In the genomic region with DNA sequence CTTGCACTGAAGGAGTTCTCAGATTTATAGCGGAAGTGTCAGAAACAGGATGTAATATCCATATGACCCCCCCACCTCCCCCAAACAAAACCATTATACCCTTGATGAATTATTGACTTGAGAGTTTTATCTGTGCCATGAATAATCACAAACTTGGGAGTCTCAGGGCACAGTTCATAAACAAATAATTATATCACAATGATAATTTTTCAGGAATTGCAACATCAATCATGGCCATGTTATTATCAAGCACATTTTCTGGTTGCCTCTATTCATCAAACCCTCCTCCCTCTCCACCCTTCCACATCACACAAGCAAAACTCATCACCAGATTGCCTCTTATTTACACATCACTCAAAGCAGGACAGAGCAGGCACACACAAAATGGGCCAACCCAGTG, we compare ENCODE assay signal across 27 cellular contexts.
"Had no signal": no experiment of that assay in that cellular context is flagged by ENCODE, and none has a peak within 500 bp of the region (broad histone marks: within the 10 kb centered on the region; RNA-seq: fewer than 3 reads in every experiment).

No MANE protein-coding gene starts in this region.

- H3K36me3 Mint-ChIP-seq: activated CD8-positive, alpha-beta memory T cell treated with anti-CD3 and anti-CD28 coated beads, Interleukin-2, amount 10 ng/mL, durations not matched to agents 7 days and 5 days; activated naive CD4-positive, alpha-beta T cell treated with anti-CD3 and anti-CD28 coated beads, Interleukin-2, amount 50 U/mL, for 72 hours; naive thymus-derived CD8-positive, alpha-beta T cell had no signal

- H3K4me1 Mint-ChIP-seq: activated CD4-positive, alpha-beta T cell treated with anti-CD3 and anti-CD28 coated beads for 36 hours; activated CD8-positive, alpha-beta memory T cell treated with anti-CD3 and anti-CD28 coated beads, Interleukin-2, amount 10 ng/mL, durations not matched to agents 7 days and 5 days; central memory CD8-positive, alpha-beta T cell had no signal

- H3K9me3 Mint-ChIP-seq: activated naive CD4-positive, alpha-beta T cell treated with anti-CD3 and anti-CD28 coated beads, Interleukin-2, amount 50 U/mL, for 72 hours; naive thymus-derived CD8-positive, alpha-beta T cell had no signal

- H3K4me3 Mint-ChIP-seq: activated CD4-positive, alpha-beta T cell treated with anti-CD3 and anti-CD28 coated beads for 36 hours; activated CD8-positive, alpha-beta memory T cell treated with anti-CD3 and anti-CD28 coated beads, Interleukin-2, amount 10 ng/mL, durations not matched to agents 7 days and 5 days; activated CD8-positive, alpha-beta T cell treated with anti-CD3 and anti-CD28 coated beads, Interleukin-2, amount 10 ng/mL, durations not matched to agents 7 days and 5 days; central memory CD8-positive, alpha-beta T cell; naive thymus-derived CD8-positive, alpha-beta T cell; neural crest cell had no signal

- H3K27ac Mint-ChIP-seq: activated CD4-positive, alpha-beta T cell treated with anti-CD3 and anti-CD28 coated beads for 36 hours; activated CD8-positive, alpha-beta memory T cell treated with anti-CD3 and anti-CD28 coated beads, Interleukin-2, amount 10 ng/mL, durations not matched to agents 7 days and 5 days; activated CD8-positive, alpha-beta T cell treated with anti-CD3 and anti-CD28 coated beads, Interleukin-2, amount 10 ng/mL, durations not matched to agents 7 days and 5 days; activated naive CD4-positive, alpha-beta T cell treated with anti-CD3 and anti-CD28 coated beads, Interleukin-2, amount 50 U/mL, for 72 hours; naive thymus-derived CD8-positive, alpha-beta T cell had no signal

- ATAC-seq: activated CD4-positive, alpha-beta T cell treated with anti-CD3 and anti-CD28 coated beads for 36 hours; activated CD8-positive, alpha-beta memory T cell treated with anti-CD3 and anti-CD28 coated beads, Interleukin-2, amount 10 ng/mL, durations not matched to agents 7 days and 5 days; activated CD8-positive, alpha-beta T cell treated with anti-CD3 and anti-CD28 coated beads, Interleukin-2, amount 10 ng/mL, durations not matched to agents 7 days and 5 days; activated naive CD4-positive, alpha-beta T cell treated with anti-CD3 and anti-CD28 coated beads, Interleukin-2, amount 50 U/mL, for 72 hours; naive thymus-derived CD8-positive, alpha-beta T cell; pancreas; sciatic nerve; stimulated activated naive CD8-positive, alpha-beta T cell treated with anti-CD3 and anti-CD28 coated beads, Interleukin-15, Interleukin-2, amounts not matched to agents 100 U/mL and 50 U/mL, for 24 hours had no signal

- H3K27me3 Mint-ChIP-seq: activated CD8-positive, alpha-beta memory T cell treated with anti-CD3 and anti-CD28 coated beads, Interleukin-2, amount 10 ng/mL, durations not matched to agents 7 days and 5 days; central memory CD8-positive, alpha-beta T cell had no signal

- DNase-seq: activated CD4-positive, alpha-beta T cell treated with anti-CD3 and anti-CD28 coated beads for 36 hours; activated CD4-positive, CD25-positive, alpha-beta regulatory T cell; activated CD8-positive, alpha-beta memory T cell treated with anti-CD3 and anti-CD28 coated beads, Interleukin-2, amount 10 ng/mL, durations not matched to agents 7 days and 5 days; activated CD8-positive, alpha-beta T cell treated with anti-CD3 and anti-CD28 coated beads, Interleukin-2, amount 10 ng/mL, durations not matched to agents 7 days and 5 days; activated naive CD4-positive, alpha-beta T cell; activated T-cell treated with anti-CD3 and anti-CD28 coated beads, Interleukin-2, amount 50 U/mL, for 48 hours; anterior cingulate cortex; dermis blood vessel endothelial cell; effector CD4-positive, alpha-beta T cell; esophagus squamous epithelium; foreskin melanocyte; kidney glomerular epithelial cell; left lung; lower lobe of right lung; naive thymus-derived CD8-positive, alpha-beta T cell; nucleus accumbens; pancreas; retina; stimulated activated CD4-positive, alpha-beta T cell treated with anti-CD3 and anti-CD28 coated beads, Interleukin-12 subunit alpha, Interleukin-12 subunit beta, amount 100 ng/mL, for 4 hours; stimulated activated CD4-positive, alpha-beta T cell treated with anti-CD3 and anti-CD28 coated beads, Interleukin-4, amount 100 ng/mL, for 1 hour; stimulated activated naive CD8-positive, alpha-beta T cell treated with anti-CD3 and anti-CD28 coated beads, Interleukin-15, Interleukin-2, amounts not matched to agents 100 U/mL and 50 U/mL, for 24 hours; testis; transverse colon had no signal
